In the genomic region with DNA sequence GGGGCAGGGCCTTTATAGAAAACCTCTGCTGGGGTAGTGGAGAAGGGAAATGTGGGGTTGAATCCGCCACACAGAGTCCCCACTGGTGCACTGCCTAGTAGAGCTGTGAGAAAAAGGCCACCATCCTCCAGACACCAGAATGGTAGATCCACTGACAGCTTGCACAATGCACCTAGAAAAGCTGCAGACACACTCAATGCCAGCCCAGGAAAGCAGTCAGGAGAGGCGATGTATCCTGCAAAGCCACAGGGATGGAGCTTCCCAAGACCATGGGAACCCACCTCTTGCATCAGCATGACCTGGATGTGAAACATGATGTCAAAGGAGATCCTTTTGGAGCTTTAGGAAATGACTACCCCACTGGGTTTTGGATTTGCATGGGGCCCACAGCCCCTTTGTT, we compare ENCODE assay signal across 28 cellular contexts.
"Had no signal": no experiment of that assay in that cellular context is flagged by ENCODE, and none has a peak within 500 bp of the region (broad histone marks: within the 10 kb centered on the region; RNA-seq: fewer than 3 reads in every experiment).

No MANE protein-coding gene starts in this region.

- H3K36me3 ChIP-seq: colonic mucosa, esophagus muscularis mucosa, esophagus squamous epithelium, gastrocnemius medialis, gastroesophageal sphincter, heart left ventricle, heart right ventricle had no signal

- DNase-seq: colonic mucosa; cortex of kidney; dermis blood vessel endothelial cell; dorsolateral prefrontal cortex; effector CD4-positive, alpha-beta T cell; effector CD8-positive, alpha-beta T cell; effector memory CD4-positive, alpha-beta T cell; effector memory CD8-positive, alpha-beta T cell; endodermal cell; erythroblast; esophagus squamous epithelium; foreskin fibroblast; foreskin keratinocyte; foreskin melanocyte; gastrocnemius medialis; glutamatergic neuron; head of caudate nucleus; heart left ventricle; heart right ventricle had no signal

- FAIRE-seq: colon, endometrium, endothelial cell of umbilical vein, frontal cortex had no signal

- H3K27me3 ChIP-seq: colonic mucosa, dorsolateral prefrontal cortex, esophagus muscularis mucosa, esophagus squamous epithelium, foreskin keratinocyte, gastrocnemius medialis, gastroesophageal sphincter, heart left ventricle, heart right ventricle had no signal

- H3K27ac ChIP-seq: colonic mucosa, coronary artery, dorsolateral prefrontal cortex, epithelial cell of prostate, esophagus muscularis mucosa, esophagus squamous epithelium, foreskin keratinocyte, gastrocnemius medialis, gastroesophageal sphincter, heart left ventricle, heart right ventricle had no signal

- H3K9me3 ChIP-seq: colonic mucosa, esophagus muscularis mucosa, gastrocnemius medialis had no signal

- H3K4me3 ChIP-seq: colonic mucosa, coronary artery, dorsolateral prefrontal cortex, esophagus muscularis mucosa, esophagus squamous epithelium, gastrocnemius medialis, gastroesophageal sphincter, heart left ventricle, heart right ventricle had no signal

- H3K4me1 ChIP-seq: colonic mucosa, esophagus muscularis mucosa, esophagus squamous epithelium, gastrocnemius medialis, gastroesophageal sphincter, heart left ventricle, heart right ventricle had no signal

- ATAC-seq: effector memory CD8-positive, alpha-beta T cell; esophagus mucosa; foreskin keratinocyte; gastrocnemius medialis; gastroesophageal sphincter; heart left ventricle; heart right ventricle had no signal
